In genomic region chr2:145547620-145548019, GRCh38 we compare ENCODE assay signal across 19 cellular contexts.
"Had no signal": no experiment of that assay in that cellular context is flagged by ENCODE, and none has a peak within 500 bp of the region (broad histone marks: within the 10 kb centered on the region; RNA-seq: fewer than 3 reads in every experiment).

No MANE protein-coding gene starts in this region.

- H3K4me1 ChIP-seq: ascending aorta, body of pancreas, SJSA1 had no signal

- H3K9me3 ChIP-seq: ascending aorta, body of pancreas, SJSA1 had no signal

- H3K27ac ChIP-seq: ascending aorta, body of pancreas, SJSA1 had no signal

- H3K36me3 ChIP-seq: ascending aorta, SJSA1 had no signal

- H3K27me3 ChIP-seq: ascending aorta, body of pancreas, SJSA1 had no signal

- H3K4me3 ChIP-seq: ascending aorta, body of pancreas, SJSA1 had no signal

- ATAC-seq: activated CD4-positive, CD25-positive, alpha-beta regulatory T cell treated with anti-CD3 and anti-CD28 coated beads, Interleukin-2, amount 50 U/mL, for 24 hours; activated CD8-positive, alpha-beta T cell treated with anti-CD3 and anti-CD28 coated beads, Interleukin-2, amount 10 ng/mL, durations not matched to agents 7 days and 5 days; body of pancreas; T-helper 17 cell had no signal

- DNase-seq: activated CD4-positive, alpha-beta T cell treated with anti-CD3 and anti-CD28 coated beads for 48 hours; activated CD4-positive, alpha-beta T cell treated with anti-CD3 and anti-CD28 coated beads, Interleukin-2, amount 50 U/mL, for 4 hours; activated CD8-positive, alpha-beta T cell treated with anti-CD3 and anti-CD28 coated beads, Interleukin-2, amount 10 ng/mL, durations not matched to agents 7 days and 5 days; activated effector memory CD4-positive, alpha-beta T cell treated with Interleukin-2 at 50 U/mL for 16 hours; activated naive CD4-positive, alpha-beta T cell; activated T-cell treated with anti-CD3 and anti-CD28 coated beads, Interleukin-2, amount 50 U/mL, for 24 hours; body of pancreas; central memory CD4-positive, alpha-beta T cell; MM.1S; NCI-H1694; NCI-H2029 treated with DMSO at 0.1 percent for 48 hours; NCI-H345; NCI-H510A; SHP77; T-helper 17 cell; T-helper 9 cell had no signal
